In the genomic region with DNA sequence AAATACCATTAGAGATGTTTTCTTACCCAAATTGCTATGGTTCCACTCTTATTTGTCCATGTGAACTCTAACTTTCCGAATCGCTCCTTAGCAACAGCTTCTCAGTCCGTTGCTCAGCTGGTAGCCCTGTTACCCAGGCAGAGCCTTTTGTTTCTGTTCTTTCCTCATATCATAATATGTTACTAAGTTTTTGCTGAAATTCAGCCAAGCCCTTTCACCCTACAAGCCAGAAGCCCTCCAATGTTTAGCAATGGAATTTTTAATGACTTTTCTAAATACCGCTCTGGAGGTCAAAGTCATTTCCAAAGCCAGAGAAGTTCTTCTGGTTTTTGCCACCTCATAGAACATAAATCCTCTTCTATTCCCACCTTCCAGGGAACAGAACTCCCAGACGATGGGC, we compare ENCODE assay signal across 1 cellular context.
TF ChIP-seq lines count a peak whose summit lies in the region.

No MANE protein-coding gene starts in this region.

TF ChIP-seq in GM23338, 12 proteins besides CTCF, POLR2A, EP300 and RAD21 (continued from another document):
- TF ChIP-seq, protein P1, sequence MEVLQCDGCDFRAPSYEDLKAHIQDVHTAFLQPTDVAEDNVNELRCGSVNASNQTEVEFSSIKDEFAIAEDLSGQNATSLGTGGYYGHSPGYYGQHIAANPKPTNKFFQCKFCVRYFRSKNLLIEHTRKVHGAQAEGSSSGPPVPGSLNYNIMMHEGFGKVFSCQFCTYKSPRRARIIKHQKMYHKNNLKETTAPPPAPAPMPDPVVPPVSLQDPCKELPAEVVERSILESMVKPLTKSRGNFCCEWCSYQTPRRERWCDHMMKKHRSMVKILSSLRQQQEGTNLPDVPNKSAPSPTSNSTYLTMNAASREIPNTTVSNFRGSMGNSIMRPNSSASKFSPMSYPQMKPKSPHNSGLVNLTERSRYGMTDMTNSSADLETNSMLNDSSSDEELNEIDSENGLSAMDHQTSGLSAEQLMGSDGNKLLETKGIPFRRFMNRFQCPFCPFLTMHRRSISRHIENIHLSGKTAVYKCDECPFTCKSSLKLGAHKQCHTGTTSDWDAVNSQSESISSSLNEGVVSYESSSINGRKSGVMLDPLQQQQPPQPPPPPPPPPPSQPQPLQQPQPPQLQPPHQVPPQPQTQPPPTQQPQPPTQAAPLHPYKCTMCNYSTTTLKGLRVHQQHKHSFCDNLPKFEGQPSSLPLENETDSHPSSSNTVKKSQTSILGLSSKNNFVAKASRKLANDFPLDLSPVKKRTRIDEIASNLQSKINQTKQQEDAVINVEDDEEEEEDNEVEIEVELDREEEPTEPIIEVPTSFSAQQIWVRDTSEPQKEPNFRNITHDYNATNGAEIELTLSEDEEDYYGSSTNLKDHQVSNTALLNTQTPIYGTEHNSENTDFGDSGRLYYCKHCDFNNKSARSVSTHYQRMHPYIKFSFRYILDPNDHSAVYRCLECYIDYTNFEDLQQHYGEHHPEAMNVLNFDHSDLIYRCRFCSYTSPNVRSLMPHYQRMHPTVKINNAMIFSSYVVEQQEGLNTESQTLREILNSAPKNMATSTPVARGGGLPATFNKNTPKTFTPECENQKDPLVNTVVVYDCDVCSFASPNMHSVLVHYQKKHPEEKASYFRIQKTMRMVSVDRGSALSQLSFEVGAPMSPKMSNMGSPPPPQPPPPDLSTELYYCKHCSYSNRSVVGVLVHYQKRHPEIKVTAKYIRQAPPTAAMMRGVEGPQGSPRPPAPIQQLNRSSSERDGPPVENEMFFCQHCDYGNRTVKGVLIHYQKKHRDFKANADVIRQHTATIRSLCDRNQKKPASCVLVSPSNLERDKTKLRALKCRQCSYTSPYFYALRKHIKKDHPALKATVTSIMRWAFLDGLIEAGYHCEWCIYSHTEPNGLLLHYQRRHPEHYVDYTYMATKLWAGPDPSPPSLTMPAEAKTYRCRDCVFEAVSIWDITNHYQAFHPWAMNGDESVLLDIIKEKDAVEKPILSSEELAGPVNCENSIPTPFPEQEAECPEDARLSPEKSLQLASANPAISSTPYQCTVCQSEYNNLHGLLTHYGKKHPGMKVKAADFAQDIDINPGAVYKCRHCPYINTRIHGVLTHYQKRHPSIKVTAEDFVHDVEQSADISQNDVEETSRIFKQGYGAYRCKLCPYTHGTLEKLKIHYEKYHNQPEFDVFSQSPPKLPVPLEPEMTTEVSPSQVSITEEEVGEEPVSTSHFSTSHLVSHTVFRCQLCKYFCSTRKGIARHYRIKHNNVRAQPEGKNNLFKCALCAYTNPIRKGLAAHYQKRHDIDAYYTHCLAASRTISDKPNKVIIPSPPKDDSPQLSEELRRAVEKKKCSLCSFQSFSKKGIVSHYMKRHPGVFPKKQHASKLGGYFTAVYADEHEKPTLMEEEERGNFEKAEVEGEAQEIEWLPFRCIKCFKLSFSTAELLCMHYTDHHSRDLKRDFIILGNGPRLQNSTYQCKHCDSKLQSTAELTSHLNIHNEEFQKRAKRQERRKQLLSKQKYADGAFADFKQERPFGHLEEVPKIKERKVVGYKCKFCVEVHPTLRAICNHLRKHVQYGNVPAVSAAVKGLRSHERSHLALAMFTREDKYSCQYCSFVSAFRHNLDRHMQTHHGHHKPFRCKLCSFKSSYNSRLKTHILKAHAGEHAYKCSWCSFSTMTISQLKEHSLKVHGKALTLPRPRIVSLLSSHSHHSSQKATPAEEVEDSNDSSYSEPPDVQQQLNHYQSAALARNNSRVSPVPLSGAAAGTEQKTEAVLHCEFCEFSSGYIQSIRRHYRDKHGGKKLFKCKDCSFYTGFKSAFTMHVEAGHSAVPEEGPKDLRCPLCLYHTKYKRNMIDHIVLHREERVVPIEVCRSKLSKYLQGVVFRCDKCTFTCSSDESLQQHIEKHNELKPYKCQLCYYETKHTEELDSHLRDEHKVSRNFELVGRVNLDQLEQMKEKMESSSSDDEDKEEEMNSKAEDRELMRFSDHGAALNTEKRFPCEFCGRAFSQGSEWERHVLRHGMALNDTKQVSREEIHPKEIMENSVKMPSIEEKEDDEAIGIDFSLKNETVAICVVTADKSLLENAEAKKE (CRISPR knock-in tag; IDR thresholded peaks at IDR 0.05), result no peak
- TF ChIP-seq EZH2 (IDR thresholded peaks at IDR 0.05; ENCODE audit: low read depth, unreplicated experiment) (no peak), JUNB (IDR thresholded peaks at IDR 0.05; ENCODE audit: unreplicated experiment) (no peak), ZNF331 (CRISPR knock-in tag; IDR thresholded peaks at IDR 0.05; ENCODE audit: low read depth) (no peak)
TF ChIP-seq in GM23338: peak in this region for 0.
